Comparison of ENCODE assay signal across 8 cellular contexts in genomic region chr2:56009758-56010534, GRCh38.
DNase-seq lines count a peak whose midpoint lies in the region; ATAC-seq and TF ChIP-seq lines count a peak whose summit lies in the region.

No MANE protein-coding gene starts in this region.

- no peak overlapping the region for H3K4me3 ChIP-seq in DOHH2 (ENCODE audit: low read length)

- no peaks in the 10 kb centered on the region for H3K36me3 ChIP-seq in DOHH2 (ENCODE audit: control insufficient read depth, low read length)

- DNase-seq in NAMALWA (ENCODE audit: low spot score) (peak; percentile 80), kidney tubule cell (ENCODE audit: low spot score) (peak; percentile 59), NCI-H1048 (lab: John Stamatoyannopoulos, UW) (no peak), GM19238 (ENCODE audit: insufficient read length, low spot score) (no peak)

- no peaks in the 10 kb centered on the region for H3K9me3 ChIP-seq in DOHH2 (ENCODE audit: control insufficient read depth, insufficient read depth, low read length)

- H3K27ac ChIP-seq in DOHH2 (ENCODE audit: low read depth, low read length) (no peak overlapping the region), VCaP (peak overlapping the region; percentile 21; the same call in 1 of the 2 replicates)

- no peaks in the 10 kb centered on the region for H4K20me1 ChIP-seq in DOHH2 (ENCODE audit: control insufficient read depth, insufficient read depth, low read depth, low read length)

- ATAC-seq in GM21825 (IDR thresholded peaks at IDR 0.05; ENCODE audit: unreplicated experiment) = no peak
- no peak for ATAC-seq in GM21717 (IDR thresholded peaks at IDR 0.05; ENCODE audit: unreplicated experiment)

- no peaks in the 10 kb centered on the region for H3F3A ChIP-seq in DOHH2 (ENCODE audit: control insufficient read depth, insufficient read depth)

- H3K4me1 ChIP-seq in DOHH2 (ENCODE audit: control insufficient read depth, low read length) = no peaks in the 10 kb centered on the region

- no peaks in the 10 kb centered on the region for H3K9me2 ChIP-seq in DOHH2 (replicated peaks; ENCODE audit: control insufficient read depth, low read length)

- TF ChIP-seq CTCF in DOHH2 (IDR thresholded peaks at IDR 0.05; ENCODE audit: low read depth, low read length, poor library complexity, severe bottlenecking) (peak; percentile 53), VCaP (conservative IDR thresholded peaks at IDR 0.05) (peak; percentile 80)

- peaks cover 9% of the 10 kb centered on the region; the same call in 1 of the 2 replicates for H3K27me3 ChIP-seq in DOHH2 (ENCODE audit: control insufficient read depth, low read length)

- H3K4me2 ChIP-seq in DOHH2 (ENCODE audit: low read length) = no peak overlapping the region

- no peaks in the 10 kb centered on the region for H3K79me2 ChIP-seq in DOHH2 (ENCODE audit: control insufficient read depth, low read length)

Comparison
In these comparisons a context has a peak if more than half of its experiments do, and no peak if none do; other contexts are left out.
1. DNase-seq: peak in NAMALWA (single experiment) and kidney tubule cell (single experiment); none in NCI-H1048 (single experiment) and GM19238 (single experiment).